Comparison of ENCODE assay signal across 9 cellular contexts in genomic region chr20:44609006-44609510, GRCh38. TPM values are rescaled to one million over a fixed set of nuclear protein-coding genes. Genes with fewer than 3 reads are reported as not detected.
A peak's percentile ranks its signal among the peaks of the same experiment; 100 is the strongest.
DNase-seq lines count a peak whose midpoint lies in the region; ATAC-seq, FAIRE-seq and TF ChIP-seq lines count a peak whose summit lies in the region.
"Had no signal": no experiment of that assay in that cellular context is flagged by ENCODE, and none has a peak within 500 bp of the region (broad histone marks: within the 10 kb centered on the region; RNA-seq: fewer than 3 reads in every experiment).

No MANE protein-coding gene starts in this region.

- no peaks in the 10 kb centered on the region for H3K9me2 ChIP-seq in OCI-LY7 (ENCODE audit: insufficient read depth, low read length)

- H3K4me2 ChIP-seq in OCI-LY7 (ENCODE audit: low read length) (peak overlapping the region; percentile 65; the same call in 1 of the 2 replicates), endothelial cell of umbilical vein (ENCODE audit: insufficient read depth, low read length) (no peak overlapping the region)

- POLR2A ChIA-PET in OCI-LY7 (lab: Charles Lee), result interaction anchor here (0.7 to 2.5 kb wide), 5 partner anchors 11 to 36 kb away, joined by 3 to 11 read pairs (median 6); no protein-coding TSS in a partner anchor
- POLR2A ChIA-PET in endothelial cell of umbilical vein (lab: Charles Lee), result no interaction called here

- H3K9me1 ChIP-seq in endothelial cell of umbilical vein (replicated peaks; ENCODE audit: control insufficient read depth, extremely low read depth, insufficient read depth, low read length), result no peaks in the 10 kb centered on the region

- H2AFZ ChIP-seq in OCI-LY7 (ENCODE audit: low read length) (no peak overlapping the region), endothelial cell of umbilical vein (ENCODE audit: low read depth, low read length) (no peak overlapping the region)

- peaks cover 7% of the 10 kb centered on the region for H3K9me3 ChIP-seq in OCI-LY7 (ENCODE audit: low read length)
- no peaks in the 10 kb centered on the region for H3K9me3 ChIP-seq in endothelial cell of umbilical vein (replicated peaks; ENCODE audit: control insufficient read depth, insufficient read depth, low read length)
- H3K9me3 ChIP-seq in muscle layer of colon (ENCODE audit: low read length), result no peaks in the 10 kb centered on the region
- H3K9me3 ChIP-seq in tibial nerve, result peaks cover 0 to 5% (median 0%) of the 10 kb centered on the region in 4 donors

- peaks cover 58% of the 10 kb centered on the region for H3K36me3 ChIP-seq in OCI-LY7 (ENCODE audit: insufficient read depth, low read length)
- H3K36me3 ChIP-seq in endothelial cell of umbilical vein (ENCODE audit: control insufficient read depth in 2 of 2, extremely low read depth in 1 of 2, insufficient read depth in 2 of 2, low read length in 2 of 2), result peaks cover 4 to 7% of the 10 kb centered on the region in 2 experiments
- H3K36me3 ChIP-seq in muscle layer of colon (ENCODE audit: insufficient read depth, low read length), result peaks cover 3% of the 10 kb centered on the region
- H3K36me3 ChIP-seq in tibial nerve, result peaks cover 0 to 12% (median 0%) of the 10 kb centered on the region in 3 donors

- dilution Hi-C loops in endothelial cell of umbilical vein (cut with MboI; ENCODE audit: extremely low pct_ligation_motif_present, low sequenced_read_pairs), result no loop called here

- H4K20me1 ChIP-seq in OCI-LY7 (ENCODE audit: insufficient read depth, low read length) (no peaks in the 10 kb centered on the region), endothelial cell of umbilical vein (replicated peaks; ENCODE audit: control insufficient read depth, extremely low read depth, insufficient read depth, low read length) (no peaks in the 10 kb centered on the region)

- intact Hi-C loops in OCI-LY7 (cut with micrococcal nuclease; ENCODE audit: unreplicated experiment) (no loop called here), endothelial cell of umbilical vein (cut with micrococcal nuclease) (no loop called here)

- CTCF ChIA-PET in OCI-LY7 (lab: Charles Lee; ENCODE audit: unreplicated experiment) (interaction anchor here (1.0 to 1.8 kb wide), 2 partner anchors 10 to 32 kb away, joined by 3 to 6 read pairs; no protein-coding TSS in a partner anchor), endothelial cell of umbilical vein (lab: Charles Lee) (interaction anchor here (0.7 to 3.8 kb wide), 23 partner anchors 11 to 392 kb away, joined by 3 to 58 read pairs (median 5); partner anchors contain the start of genes FITM2, PKIG and SERINC3)

- H3K79me2 ChIP-seq in OCI-LY7 (ENCODE audit: insufficient read depth, low read depth, low read length) (peaks cover 31% of the 10 kb centered on the region; the same call in 1 of the 2 replicates), endothelial cell of umbilical vein (ENCODE audit: control insufficient read depth, insufficient read depth, low read length) (peaks cover 59% of the 10 kb centered on the region)

- TF ChIP-seq CTCF in OCI-LY7 (conservative IDR thresholded peaks at IDR 0.05; ENCODE audit: low read length) (no peak), endothelial cell of umbilical vein (IDR thresholded peaks at IDR 0.05; ENCODE audit: extremely low read depth in 1 of 2, insufficient read depth in 1 of 2, low read depth in 1 of 2, low read length in 2 of 2) (no peak), tibial nerve (IDR thresholded peaks at IDR 0.05) (no peak)

- TF ChIP-seq POLR2A in endothelial cell of umbilical vein (IDR thresholded peaks at IDR 0.05; ENCODE audit: low read depth, low read length) (no peak), tibial nerve (IDR thresholded peaks at IDR 0.05) (no peak)

- FAIRE-seq in endothelial cell of umbilical vein (lab: Jason Lieb, UNC), result no peak
- FAIRE-seq: astrocyte had no signal

- H3K9ac ChIP-seq in endothelial cell of umbilical vein (replicated peaks; ENCODE audit: extremely low read depth, insufficient read depth, low read length) (peak overlapping the region; percentile 12), muscle layer of colon (ENCODE audit: low read length) (peak overlapping the region; percentile 65)

- peak overlapping the region; percentile 86 for H3K27ac ChIP-seq in OCI-LY7 (ENCODE audit: low read depth, low read length, poor library complexity, severe bottlenecking)
- peak overlapping the region; percentile 53 for H3K27ac ChIP-seq in endothelial cell of umbilical vein (ENCODE audit: insufficient read depth, low read depth, low read length)
- H3K27ac ChIP-seq in muscle layer of colon (ENCODE audit: low read depth, low read length), result peak overlapping the region; percentile 81
- H3K27ac ChIP-seq in tibial nerve, result peak overlapping the region; percentile 45 to 84 (median 60)

- no TSS peak for BruUV-seq in OCI-LY7 (replicated peaks; lab: Mats Ljungman, UMichigan)
- no TSS peak for BruUV-seq in endothelial cell of umbilical vein (replicated peaks; lab: Mats Ljungman, UMichigan)

- TF ChIP-seq EP300 in tibial nerve (IDR thresholded peaks at IDR 0.05), result no peak

- H3K4me1 ChIP-seq in OCI-LY7 (ENCODE audit: insufficient read depth, low read length, poor library complexity, severe bottlenecking) (peaks cover 41% of the 10 kb centered on the region), endothelial cell of umbilical vein (ENCODE audit: control insufficient read depth, extremely low read depth, insufficient read depth, low read length) (peaks cover 16% of the 10 kb centered on the region), muscle layer of colon (ENCODE audit: insufficient read depth, low read length) (peaks cover 21% of the 10 kb centered on the region), tibial nerve (peaks cover 0 to 25% (median 10%) of the 10 kb centered on the region in 4 donors)

- no peaks in the 10 kb centered on the region for H3K27me3 ChIP-seq in endothelial cell of umbilical vein (ENCODE audit: control insufficient read depth in 2 of 2, insufficient read depth in 2 of 2, low read length in 2 of 2)
- no peaks in the 10 kb centered on the region for H3K27me3 ChIP-seq in muscle layer of colon (ENCODE audit: control insufficient read depth in 1 of 2, insufficient read depth in 2 of 2, low read length in 2 of 2)
- H3K27me3 ChIP-seq in tibial nerve, result no peaks in the 10 kb centered on the region

- no peak for ATAC-seq in HG03139 (IDR thresholded peaks at IDR 0.05; ENCODE audit: unreplicated experiment)

- WGBS in tibial nerve, 2 donors, result 68 to 70% methylated on average over 9 of the region's 9 CpGs

- DNase-seq in OCI-LY7 (ENCODE audit: low spot score) (no peak), endothelial cell of umbilical vein (ENCODE audit: low read depth, low spot score) (no peak), tibial nerve (ENCODE audit: low spot score in 2 of 2) (no peak), activated T-cell treated with anti-CD3 and anti-CD28 coated beads for 4 hours (no peak), SKM-1 treated with dmso at 0.1 percent for 144 hours (lab: John Stamatoyannopoulos, UW; ENCODE audit: unreplicated experiment) (no peak)
- DNase-seq: T-helper 17 cell had no signal

- H3K4me3 ChIP-seq in OCI-LY7 (ENCODE audit: low read depth, low read length, poor library complexity, severe bottlenecking) (no peak overlapping the region), endothelial cell of umbilical vein (replicated peaks in 1 of 3; ENCODE audit: insufficient read depth in 1 of 3, low read depth in 1 of 3, low read length in 3 of 3) (no peak overlapping the region), muscle layer of colon (ENCODE audit: low read depth in 1 of 2, low read length in 2 of 2) (peak overlapping the region in 1 of 2 donors; percentile 78), tibial nerve (no peak overlapping the region)

TF ChIP-seq in endothelial cell of umbilical vein, 7 proteins besides CTCF, POLR2A, EP300 and RAD21:
- no peak for TF ChIP-seq EZH2 (IDR thresholded peaks at IDR 0.05; ENCODE audit: borderline replicate concordance, low read depth, low read length, severe bottlenecking)
- TF ChIP-seq GATA2 (IDR thresholded peaks at IDR 0.05; ENCODE audit: insufficient read depth, insufficient read length, low read depth, low read length), result no peak
- TF ChIP-seq, protein P1, sequence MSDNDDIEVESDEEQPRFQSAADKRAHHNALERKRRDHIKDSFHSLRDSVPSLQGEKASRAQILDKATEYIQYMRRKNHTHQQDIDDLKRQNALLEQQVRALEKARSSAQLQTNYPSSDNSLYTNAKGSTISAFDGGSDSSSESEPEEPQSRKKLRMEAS (IDR thresholded peaks at IDR 0.05; ENCODE audit: insufficient read depth, insufficient read length), result no peak
- no peak for TF ChIP-seq JUN (IDR thresholded peaks at IDR 0.05; ENCODE audit: borderline replicate concordance, insufficient read depth, insufficient read length, low read depth)
- TF ChIP-seq MYC (IDR thresholded peaks at IDR 0.05; ENCODE audit: low read depth, low read length), result no peak
- TF ChIP-seq FOS (IDR thresholded peaks at IDR 0.05; ENCODE audit: borderline replicate concordance, insufficient read depth, low read length), result no peak
- TF ChIP-seq POLR2AphosphoS5 (IDR thresholded peaks at IDR 0.05; ENCODE audit: insufficient read depth, low read depth, low read length), result no peak

RNA-seq across cellular contexts. Expression of gene PKIG, which starts 26.7 kb away (rescaled TPM):
- 37.2 and 46.9 TPM in 2 replicates for total RNA-seq in OCI-LY7 (2014; rRNA removed; shearing (Covaris generic))
- 31.7 and 34.9 TPM in 2 replicates for total RNA-seq in OCI-LY7 (2022)
- 127 and 135 TPM in 2 replicates for total RNA-seq in endothelial cell of umbilical vein
- polyA plus RNA-seq in endothelial cell of umbilical vein, result 167 and 174 TPM in 2 replicates
- polyA plus RNA-seq in endothelial cell of umbilical vein (2011; cell fraction: cytosol; rRNA removed), result 167 and 187 TPM in 2 replicates
- 71.4 and 78.6 TPM in 2 replicates for polyA plus RNA-seq in endothelial cell of umbilical vein (2011; cell fraction: nucleus; rRNA removed)
- polyA plus RNA-seq in endothelial cell of umbilical vein (2012), result 153 and 185 TPM in 2 replicates
- 66.6 and 89.4 TPM in 2 replicates for polyA minus RNA-seq in endothelial cell of umbilical vein
- 6.9 TPM for polyA minus RNA-seq in endothelial cell of umbilical vein (2011; cell fraction: cytosol; rRNA and poly(A)+ RNA removed)
- polyA minus RNA-seq in endothelial cell of umbilical vein (2011; cell fraction: nucleus; rRNA and poly(A)+ RNA removed), result 29.8 and 37.1 TPM in 2 replicates
- total RNA-seq in tibial nerve, result 100 to 1,000 TPM in 2 of 4 donors, 10 to 100 TPM in 2; 78.2 to 108 (median 91.5) TPM

RNA-seq across cellular contexts. Expression of gene ADA, which starts 42.4 kb away (rescaled TPM):
- 67.0 and 78.2 TPM in 2 replicates for total RNA-seq in OCI-LY7 (2014; rRNA removed; shearing (Covaris generic))
- total RNA-seq in OCI-LY7 (2022) (142 and 158 TPM in 2 replicates), endothelial cell of umbilical vein (26.3 and 33.2 TPM in 2 replicates), tibial nerve (10 to 100 TPM; 11.1 to 14.9 (median 12.4) TPM)
- 29.8 and 33.1 TPM in 2 replicates for polyA plus RNA-seq in endothelial cell of umbilical vein
- 25.8 and 29.4 TPM in 2 replicates for polyA plus RNA-seq in endothelial cell of umbilical vein (2011; cell fraction: cytosol; rRNA removed)
- 49.2 and 50.3 TPM in 2 replicates for polyA plus RNA-seq in endothelial cell of umbilical vein (2011; cell fraction: nucleus; rRNA removed)
- polyA plus RNA-seq in endothelial cell of umbilical vein (2012), result 23.0 and 30.6 TPM in 2 replicates
- polyA minus RNA-seq in endothelial cell of umbilical vein, result 23.0 and 24.0 TPM in 2 replicates
- 9.2 TPM for polyA minus RNA-seq in endothelial cell of umbilical vein (2011; cell fraction: cytosol; rRNA and poly(A)+ RNA removed)
- 9.7 and 13.6 TPM in 2 replicates for polyA minus RNA-seq in endothelial cell of umbilical vein (2011; cell fraction: nucleus; rRNA and poly(A)+ RNA removed)
